8 cellular contexts compared by ENCODE assay signal in the genomic region with DNA sequence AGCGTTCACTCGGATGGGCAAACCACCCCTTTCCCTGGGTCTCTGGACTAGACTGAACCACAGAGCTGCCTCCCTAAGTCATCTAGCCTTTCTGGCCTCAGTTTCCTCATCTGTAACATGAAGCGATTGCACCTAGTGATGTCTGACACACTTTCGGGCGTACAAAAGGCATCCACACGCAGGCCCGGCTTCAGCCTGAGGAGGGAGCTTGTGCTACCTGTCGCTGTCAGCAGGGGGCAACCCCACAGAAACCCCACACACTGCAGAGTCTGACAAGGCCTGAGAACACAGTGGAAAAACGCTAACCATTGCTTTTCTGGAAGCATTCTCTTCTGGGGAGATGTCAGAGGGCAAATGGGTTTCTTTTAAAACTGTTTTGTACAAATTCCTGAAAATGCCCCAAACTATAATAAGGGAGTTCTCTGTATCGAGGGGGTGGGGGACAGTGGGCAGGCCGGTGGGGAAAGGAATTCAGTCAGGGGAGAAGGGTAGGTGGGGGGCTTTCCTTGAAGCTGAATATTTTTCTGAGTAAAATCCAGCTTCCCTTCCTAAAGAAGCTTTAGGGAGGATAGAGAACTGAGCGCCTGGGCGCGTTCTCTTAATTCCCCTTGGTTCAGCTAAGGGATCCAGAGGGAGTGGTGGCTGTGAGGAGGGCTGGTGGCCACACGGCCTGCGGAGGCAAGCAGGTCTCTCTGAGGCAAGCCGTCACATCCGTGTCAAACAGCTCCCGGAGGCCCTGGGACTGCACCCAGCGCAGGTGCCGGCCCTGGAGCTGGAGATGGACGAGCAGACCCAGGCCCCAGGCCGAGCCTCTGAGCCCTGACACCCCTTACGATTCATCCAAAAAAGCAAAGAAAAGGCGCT. TPM values are rescaled to one million over a fixed set of nuclear protein-coding genes. Genes with fewer than 3 reads are reported as not detected.
DNase-seq lines count a peak whose midpoint lies in the region; ATAC-seq, FAIRE-seq and TF ChIP-seq lines count a peak whose summit lies in the region.

No MANE protein-coding gene starts in this region.

- H3K27ac ChIP-seq in upper lobe of right lung = peak overlapping the region; percentile 45

- FAIRE-seq in GM18507 (lab: Jason Lieb, UNC) = peak; percentile 73

- no peaks in the 10 kb centered on the region for H3K4me1 Mint-ChIP-seq in nephron

- H3K9me3 ChIP-seq in upper lobe of right lung = no peaks in the 10 kb centered on the region

- ATAC-seq in HG02981 (IDR thresholded peaks at IDR 0.05; ENCODE audit: unreplicated experiment) (peak; percentile 95), upper lobe of right lung (peak; percentile 95)

- H3K36me3 ChIP-seq in upper lobe of right lung = no peaks in the 10 kb centered on the region

- no peaks in the 10 kb centered on the region for H3K9me3 Mint-ChIP-seq in nephron

- H3K4me3 ChIP-seq in upper lobe of right lung = peak overlapping the region; percentile 22

- DNase-seq in AG08395 (ENCODE audit: low spot score) = peak; percentile 77
- peak; percentile 44 for DNase-seq in GM18507 (ENCODE audit: extremely low spot score, insufficient read length, low read depth)
- DNase-seq in NOMO-1 (lab: John Stamatoyannopoulos, UW; ENCODE audit: unreplicated experiment in 2 of 2) = peak; percentile 25 to 61
- peak; percentile 7 to 35 (median 25) for DNase-seq in activated CD8-positive, alpha-beta memory T cell treated with anti-CD3 and anti-CD28 coated beads for 48 hours (ENCODE audit: low read depth in 2 of 3, low spot score in 2 of 3)
- peak; percentile 35 for DNase-seq in fibroblast of gingiva (ENCODE audit: low read depth)
- DNase-seq in upper lobe of right lung = peak; percentile 84

- intact Hi-C loops in upper lobe of right lung (cut with DNase I) = no loop called here

- H3K4me1 ChIP-seq in upper lobe of right lung = peaks cover 7% of the 10 kb centered on the region

- no peaks in the 10 kb centered on the region for H3K27me3 ChIP-seq in upper lobe of right lung

- H3K36me3 Mint-ChIP-seq in nephron (ENCODE audit: low read depth) = no peaks in the 10 kb centered on the region

- no peak overlapping the region for H3K27ac Mint-ChIP-seq in nephron

- TF ChIP-seq CTCF in nephron (IDR thresholded peaks at IDR 0.05; ENCODE audit: unreplicated experiment in 3 of 3) = peak; percentile 37 to 54 (median 42)
- TF ChIP-seq CTCF in upper lobe of right lung (IDR thresholded peaks at IDR 0.05) = peak; percentile 67

- no peak overlapping the region for H3K4me3 Mint-ChIP-seq in nephron

- H3K27me3 Mint-ChIP-seq in nephron (ENCODE audit: low read depth) = peaks cover 26% of the 10 kb centered on the region

RNA-seq across cellular contexts. Expression of a gene that starts 0.6 kb away (rescaled TPM):
- 10.7 TPM for total RNA-seq in upper lobe of right lung

Comparison
In these comparisons a context has a peak if more than half of its experiments do, and no peak if none do; other contexts are left out.
1. Peak in every context shown above with its lines: DNase-seq, ATAC-seq, H3K4me3 ChIP-seq and H3K27ac ChIP-seq.
2. DNase-seq: peak in every context shown above with its lines; median percentile 84 in upper lobe of right lung; 77 in AG08395; 44 in GM18507; 43 in NOMO-1; 35 in fibroblast of gingiva; 25 in activated CD8-positive, alpha-beta memory T cell treated with anti-CD3 and anti-CD28 coated beads for 48 hours.